Comparison of ENCODE assay signal across 9 cellular contexts in the genomic region with DNA sequence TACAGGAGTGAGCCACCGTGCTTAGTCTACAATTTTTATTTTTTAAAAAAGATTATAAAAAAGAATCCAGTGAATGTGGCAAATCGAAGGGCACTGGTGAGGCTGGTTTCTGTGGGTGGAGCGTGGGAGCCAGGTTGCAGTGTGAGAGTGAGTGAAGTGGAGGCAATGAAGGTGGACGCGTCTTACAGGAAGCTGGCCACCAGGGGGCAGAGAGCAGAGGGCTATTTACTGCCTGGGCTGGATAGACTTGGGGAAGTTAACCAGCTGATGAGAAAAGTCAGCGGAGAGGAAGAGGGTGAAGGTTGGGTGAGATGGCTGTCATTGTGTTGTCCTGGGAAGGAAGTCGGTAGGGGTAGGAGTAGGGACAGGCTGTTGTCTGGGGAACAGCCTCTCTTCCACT. TPM values are rescaled to one million over a fixed set of nuclear protein-coding genes. Genes with fewer than 3 reads are reported as not detected.
DNase-seq lines count a peak whose midpoint lies in the region; ATAC-seq lines count a peak whose summit lies in the region.
"Had no signal": no experiment of that assay in that cellular context is flagged by ENCODE, and none has a peak within 500 bp of the region (broad histone marks: within the 10 kb centered on the region; RNA-seq: fewer than 3 reads in every experiment).

No MANE protein-coding gene starts in this region.

- no peak overlapping the region for H3K27ac ChIP-seq in CD4-positive, CD25-positive, alpha-beta regulatory T cell (ENCODE audit: insufficient read depth, low read length, poor library complexity, severe bottlenecking)
- H3K27ac ChIP-seq: SK-N-MC had no signal

- no peak overlapping the region for H3K4me3 Mint-ChIP-seq in CD4-positive, CD25-positive, alpha-beta regulatory T cell

- no peaks in the 10 kb centered on the region for H3K4me1 Mint-ChIP-seq in CD4-positive, CD25-positive, alpha-beta regulatory T cell

- no peaks in the 10 kb centered on the region for H3K36me3 ChIP-seq in CD4-positive, CD25-positive, alpha-beta regulatory T cell (ENCODE audit: control insufficient read depth, insufficient read depth, low read length)

- H3K27me3 Mint-ChIP-seq in CD4-positive, CD25-positive, alpha-beta regulatory T cell = peaks cover 27% of the 10 kb centered on the region

- H3K36me3 Mint-ChIP-seq in CD4-positive, CD25-positive, alpha-beta regulatory T cell = no peaks in the 10 kb centered on the region

- no peak overlapping the region for H3K27ac Mint-ChIP-seq in CD4-positive, CD25-positive, alpha-beta regulatory T cell

- H3K4me1 ChIP-seq in CD4-positive, CD25-positive, alpha-beta regulatory T cell (ENCODE audit: control insufficient read depth, insufficient read depth, low read length, poor library complexity, severe bottlenecking) = no peaks in the 10 kb centered on the region

- no peaks in the 10 kb centered on the region for H3K9me3 ChIP-seq in CD4-positive, CD25-positive, alpha-beta regulatory T cell (ENCODE audit: control insufficient read depth in 2 of 2, low read length in 2 of 2)

- no peak for ATAC-seq in CD4-positive, CD25-positive, alpha-beta regulatory T cell (ENCODE audit: low read depth in 2 of 2)
- ATAC-seq in GM18868 (IDR thresholded peaks at IDR 0.05; ENCODE audit: unreplicated experiment) = peak; percentile 89
- peak; percentile 83 for ATAC-seq in HG03039 (IDR thresholded peaks at IDR 0.05; ENCODE audit: unreplicated experiment)

- H3K4me3 ChIP-seq in CD4-positive, CD25-positive, alpha-beta regulatory T cell (ENCODE audit: low read depth, low read length) = no peak overlapping the region
- H3K4me3 ChIP-seq in skeletal muscle cell (ENCODE audit: low read depth, low read length) = no peak overlapping the region
- H3K4me3 ChIP-seq: SK-N-MC had no signal

- peak in 2 of 3 donors; percentile 6 to 51 for DNase-seq in CD4-positive, CD25-positive, alpha-beta regulatory T cell
- DNase-seq in NCI-H460 (ENCODE audit: extremely low read depth, low read depth) = peak; percentile 30
- DNase-seq in activated CD8-positive, alpha-beta memory T cell treated with anti-CD3 and anti-CD28 coated beads, Interleukin-2, amount 50 U/mL, for 4 hours = peak; percentile 19
- DNase-seq in glomerular endothelial cell (ENCODE audit: extremely low read depth, low read depth, low spot score) = peak; percentile 9
- peak; percentile 1 for DNase-seq in skeletal muscle cell (ENCODE audit: low read depth)
- no peak for DNase-seq in NCI-H128 (lab: John Stamatoyannopoulos, UW; ENCODE audit: unreplicated experiment)

- no peaks in the 10 kb centered on the region for H3K27me3 ChIP-seq in CD4-positive, CD25-positive, alpha-beta regulatory T cell (ENCODE audit: control insufficient read depth, insufficient read depth, low read length)

- peaks cover 0 to 4% (median 0%) of the 10 kb centered on the region in 7 donors for H3K9me3 Mint-ChIP-seq in CD4-positive, CD25-positive, alpha-beta regulatory T cell

RNA-seq across cellular contexts. Expression of a gene that starts 6.8 kb away (rescaled TPM):
- total RNA-seq in CD4-positive, CD25-positive, alpha-beta regulatory T cell = not detected
- polyA plus RNA-seq in CD4-positive, CD25-positive, alpha-beta regulatory T cell = not detected
- total RNA-seq in NCI-H460 (2014; rRNA removed; shearing (Covaris generic)) = not detected in 2 replicates
- not detected in 2 replicates for polyA plus RNA-seq in NCI-H460 (2014; cell fraction: nucleus; rRNA removed)
- not detected in 2 replicates for total RNA-seq in glomerular endothelial cell

RNA-seq across cellular contexts. Expression of a gene that starts 26.8 kb away (rescaled TPM):
- total RNA-seq in CD4-positive, CD25-positive, alpha-beta regulatory T cell = not detected
- polyA plus RNA-seq in CD4-positive, CD25-positive, alpha-beta regulatory T cell = not detected
- total RNA-seq in NCI-H460 (2014; rRNA removed; shearing (Covaris generic)) = not detected in 2 replicates
- polyA plus RNA-seq in NCI-H460 (2014; cell fraction: nucleus; rRNA removed) = not detected in 2 replicates
- 1.1 and 3.1 TPM in 2 replicates for total RNA-seq in glomerular endothelial cell

Comparison
In these comparisons a context has a peak if more than half of its experiments do, and no peak if none do; other contexts are left out.
1. ATAC-seq: peak in GM18868 (single experiment) and HG03039 (single experiment); none in CD4-positive, CD25-positive, alpha-beta regulatory T cell (0 of 2).